24 cellular contexts compared by ENCODE assay signal in genomic region chr17:17064322-17064721, GRCh38. TPM values are rescaled to one million over a fixed set of nuclear protein-coding genes. Genes with fewer than 3 reads are reported as not detected.
DNase-seq lines count a peak whose midpoint lies in the region; TF ChIP-seq lines count a peak whose summit lies in the region.
"Had no signal": no experiment of that assay in that cellular context is flagged by ENCODE, and none has a peak within 500 bp of the region (broad histone marks: within the 10 kb centered on the region; RNA-seq: fewer than 3 reads in every experiment).

No MANE protein-coding gene starts in this region.

- H3K4me1 Mint-ChIP-seq in CD14-positive monocyte = peaks cover 46% of the 10 kb centered on the region

- H3K4me3 ChIP-seq in H7 (ENCODE audit: insufficient read depth, low read depth, low read length) (no peak overlapping the region), subcutaneous abdominal adipose tissue (ENCODE audit: low read depth in 1 of 5, low read length in 5 of 5) (peak overlapping the region in 1 of 5 donors; percentile 35)
- H3K4me3 ChIP-seq: gastroesophageal sphincter, HAP-1, mucosa of descending colon, right lobe of liver, stomach had no signal

- peak overlapping the region; percentile 77 for H3K27ac ChIP-seq in angular gyrus (ENCODE audit: low read depth, low read length)
- peak overlapping the region; percentile 25 for H3K27ac ChIP-seq in layer of hippocampus (ENCODE audit: low read depth, low read length)
- peak overlapping the region; percentile 41 for H3K27ac ChIP-seq in subcutaneous abdominal adipose tissue (ENCODE audit: low read depth, low read length)
- H3K27ac ChIP-seq: HL-60, parathyroid adenoma had no signal

- intact Hi-C loops in CD14-positive monocyte (cut with micrococcal nuclease) = no loop called here

- H3K27me3 ChIP-seq in H7 (ENCODE audit: control insufficient read depth, insufficient read depth, low read length) (no peaks in the 10 kb centered on the region), layer of hippocampus (ENCODE audit: control insufficient read depth, insufficient read depth, low read length) (no peaks in the 10 kb centered on the region), subcutaneous abdominal adipose tissue (ENCODE audit: control insufficient read depth in 5 of 5, insufficient read depth in 4 of 5, low read length in 5 of 5) (no peaks in the 10 kb centered on the region)
- H3K27me3 ChIP-seq: gastroesophageal sphincter, right lobe of liver, stomach had no signal

- H3K27ac Mint-ChIP-seq in CD14-positive monocyte = peak overlapping the region in 1 of 7 donors; percentile 58
- H3K27ac Mint-ChIP-seq: activated CD4-positive, alpha-beta T cell treated with anti-CD3 and anti-CD28 coated beads, Interleukin-2, amount 10 ng/mL, durations not matched to agents 24 days and 14 days; activated naive CD4-positive, alpha-beta T cell treated with anti-CD3 and anti-CD28 coated beads, Interleukin-2, amount 50 U/mL, for 72 hours; activated T-helper 1 cell treated with anti-CD3 and anti-CD28 coated beads, Interleukin-12 subunit alpha, Interleukin-12 subunit beta, Interleukin-2, Interleukin-4 antibody, amounts not matched to agents 30 ng/mL and 10 ng/mL and 1 ng/mL, durations not matched to agents 14 hours and 24 hours and 36 hours; T-helper 2 cell treated with Interferon-gamma antibody and Interleukin-4, amounts not matched to agents 5 μg/mL and 100 μg/mL, for 36 hours had no signal

- no peaks in the 10 kb centered on the region for H3K9me3 ChIP-seq in subcutaneous abdominal adipose tissue (ENCODE audit: control insufficient read depth in 5 of 5, low read length in 5 of 5)
- H3K9me3 ChIP-seq: gastroesophageal sphincter, HAP-1, mucosa of descending colon, right lobe of liver, stomach had no signal

- peaks cover 10 to 54% (median 50%) of the 10 kb centered on the region in 5 donors for H3K4me1 ChIP-seq in subcutaneous abdominal adipose tissue (ENCODE audit: control insufficient read depth in 5 of 5, insufficient read depth in 5 of 5, low read length in 5 of 5)
- H3K4me1 ChIP-seq: HAP-1 had no signal

- H3K9me3 Mint-ChIP-seq in CD14-positive monocyte = peaks cover 0 to 2% (median 0%) of the 10 kb centered on the region in 7 donors
- H3K9me3 Mint-ChIP-seq: activated CD4-positive, alpha-beta T cell treated with anti-CD3 and anti-CD28 coated beads, Interleukin-2, amount 10 ng/mL, durations not matched to agents 24 days and 14 days; activated naive CD4-positive, alpha-beta T cell treated with anti-CD3 and anti-CD28 coated beads, Interleukin-2, amount 50 U/mL, for 72 hours; activated T-helper 1 cell treated with anti-CD3 and anti-CD28 coated beads, Interleukin-12 subunit alpha, Interleukin-12 subunit beta, Interleukin-2, Interleukin-4 antibody, amounts not matched to agents 30 ng/mL and 10 ng/mL and 1 ng/mL, durations not matched to agents 14 hours and 24 hours and 36 hours; nephron; T-helper 2 cell treated with Interferon-gamma antibody and Interleukin-4, amounts not matched to agents 5 μg/mL and 100 μg/mL, for 36 hours; type B pancreatic cell had no signal

- no peak for TF ChIP-seq CTCF in CD14-positive monocyte (IDR thresholded peaks at IDR 0.05)

- DNase-seq in H7 (peak; percentile 29), SHP77 treated with DMSO at 0.1 percent for 48 hours (lab: John Stamatoyannopoulos, UW) (no peak), CD14-positive monocyte (ENCODE audit: low spot score) (no peak), NCI-H187 (lab: John Stamatoyannopoulos, UW) (no peak)
- DNase-seq: activated CD4-positive, alpha-beta T cell treated with anti-CD3 and anti-CD28 coated beads, Interleukin-2, amount 10 ng/mL, durations not matched to agents 24 days and 14 days; cerebellar nuclear complex; effector CD8-positive, alpha-beta T cell; Karpas-422; NCI-H1694 treated with DMSO at 0.1 percent for 48 hours had no signal

- peaks cover 0 to 2% of the 10 kb centered on the region in 2 donors for H3K36me3 Mint-ChIP-seq in CD14-positive monocyte

- H3K36me3 ChIP-seq in H7 (replicated peaks; ENCODE audit: control insufficient read depth, insufficient read depth, low read length) = no peaks in the 10 kb centered on the region
- H3K36me3 ChIP-seq in subcutaneous abdominal adipose tissue (ENCODE audit: control insufficient read depth in 5 of 5, insufficient read depth in 5 of 5, low read length in 5 of 5) = peaks cover 0 to 10% (median 3%) of the 10 kb centered on the region in 5 donors
- H3K36me3 ChIP-seq: gastroesophageal sphincter, HAP-1, right lobe of liver had no signal

- H3K4me3 Mint-ChIP-seq in CD14-positive monocyte = no peak overlapping the region
- H3K4me3 Mint-ChIP-seq: activated CD4-positive, alpha-beta T cell treated with anti-CD3 and anti-CD28 coated beads, Interleukin-2, amount 10 ng/mL, durations not matched to agents 24 days and 14 days; activated T-helper 1 cell treated with anti-CD3 and anti-CD28 coated beads, Interleukin-12 subunit alpha, Interleukin-12 subunit beta, Interleukin-2, Interleukin-4 antibody, amounts not matched to agents 30 ng/mL and 10 ng/mL and 1 ng/mL, durations not matched to agents 14 hours and 24 hours and 36 hours; nephron; T-helper 2 cell treated with Interferon-gamma antibody and Interleukin-4, amounts not matched to agents 5 μg/mL and 100 μg/mL, for 36 hours; type B pancreatic cell had no signal

- H3K27me3 Mint-ChIP-seq in CD14-positive monocyte (ENCODE audit: low read depth in 3 of 3) = no peaks in the 10 kb centered on the region
- H3K27me3 Mint-ChIP-seq: activated CD4-positive, alpha-beta T cell treated with anti-CD3 and anti-CD28 coated beads, Interleukin-2, amount 10 ng/mL, durations not matched to agents 24 days and 14 days; type B pancreatic cell had no signal

- H3K9ac ChIP-seq in subcutaneous abdominal adipose tissue (ENCODE audit: low read length in 5 of 5) = no peak overlapping the region

RNA-seq across cellular contexts. Expression of gene MPRIP, which starts 22.1 kb away (rescaled TPM):
- 70.2 and 73.9 TPM in 2 replicates for total RNA-seq in H7 (2014; rRNA removed; shearing (Covaris generic))
- 1 to 10 TPM; 2.0 to 2.5 TPM for polyA plus RNA-seq in CD14-positive monocyte

Comparison
In these comparisons a context has a peak if more than half of its experiments do, and no peak if none do; other contexts are left out.
1. H3K27ac ChIP-seq: peak in every context shown above with its lines; median percentile 77 in angular gyrus; 41 in subcutaneous abdominal adipose tissue; 25 in layer of hippocampus.